Comparison of ENCODE assay signal across 9 cellular contexts in the genomic region with DNA sequence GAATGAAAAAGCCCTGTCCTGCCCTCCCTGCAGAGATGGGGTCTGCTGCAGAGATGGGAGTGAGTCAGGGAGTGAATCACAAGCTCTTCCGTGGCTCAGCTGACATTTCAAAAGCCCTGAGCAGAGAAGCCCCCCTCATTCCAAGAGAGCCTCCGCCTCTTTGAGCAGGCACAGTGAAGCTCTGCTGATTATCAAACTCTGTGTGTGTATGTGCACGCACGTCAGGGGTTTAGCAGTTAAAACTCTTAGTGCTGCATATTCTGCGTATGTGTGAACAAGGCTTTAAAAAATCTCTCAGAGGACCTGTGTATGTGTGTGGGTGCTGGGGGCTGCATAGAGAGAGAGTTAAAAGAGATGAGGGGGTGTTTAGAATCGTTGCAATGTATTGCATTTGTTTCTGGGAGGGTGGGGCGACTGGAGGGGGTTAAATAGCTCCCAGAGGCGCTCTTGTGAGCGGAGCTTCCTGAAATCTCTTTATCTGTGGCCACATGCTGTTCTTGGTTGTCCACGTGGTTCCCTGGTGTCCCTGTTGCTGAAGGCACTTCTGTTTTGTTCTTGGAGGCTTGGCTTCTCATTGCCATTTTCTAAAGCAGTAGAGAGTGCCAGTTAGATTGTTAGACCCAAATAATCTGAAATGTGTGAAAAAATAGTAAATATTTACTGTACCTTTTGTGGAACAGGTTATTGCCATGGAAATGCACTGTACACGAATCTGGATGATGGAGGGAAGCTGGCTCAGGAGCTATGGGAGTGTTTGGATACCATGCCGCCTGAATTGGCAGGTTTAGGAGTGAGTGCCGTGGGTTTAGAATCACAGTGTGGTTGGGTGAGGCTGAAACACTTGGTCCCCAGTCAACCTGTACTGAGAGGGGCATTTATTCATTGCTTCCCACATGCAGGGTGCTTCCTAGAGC.
DNase-seq lines count a peak whose midpoint lies in the region; ATAC-seq, FAIRE-seq and TF ChIP-seq lines count a peak whose summit lies in the region.
"Had no signal": no experiment of that assay in that cellular context is flagged by ENCODE, and none has a peak within 500 bp of the region (broad histone marks: within the 10 kb centered on the region; RNA-seq: fewer than 3 reads in every experiment).

No MANE protein-coding gene starts in this region.

- H3K4me2 ChIP-seq in K562 (ENCODE audit: insufficient read depth, low read length) = peak overlapping the region; percentile 69

- CTCF ChIA-PET in K562 (lab: Yijun Ruan, JAX; ENCODE audit: low intra/inter-chr PET ratio) = no interaction called here

- peaks cover 13% of the 10 kb centered on the region for H4K20me1 ChIP-seq in K562 (replicated peaks; ENCODE audit: control insufficient read depth, insufficient read depth, low read length)

- TF ChIP-seq POLR2A in K562 (conservative IDR thresholded peaks at IDR 0.05) (no peak), thyroid gland (IDR thresholded peaks at IDR 0.05) (no peak)

- BruUV-seq in K562 (replicated peaks; lab: Mats Ljungman, UMichigan) = TSS peak; percentile 26

- peak overlapping the region; percentile 15; the same call in 1 of the 2 replicates for H3K4me3 ChIP-seq in K562
- H3K4me3 ChIP-seq in thyroid gland (replicated peaks in 1 of 3) = no peak overlapping the region

- intact Hi-C loops in K562 (cut with micrococcal nuclease) = loop anchor here (5.0 kb wide), 2 partner anchors 45 to 150 kb away; no protein-coding TSS in a partner anchor
- intact Hi-C loops in natural killer cell (cut with micrococcal nuclease) = loop anchor here (5.0 kb wide), 1 partner anchor 150 kb away; no protein-coding TSS in a partner anchor
- intact Hi-C loops in thyroid gland (cut with DNase I) = no loop called here

- 8% methylated on average over 13 of the region's 13 CpGs for WGBS in K562 (ENCODE audit: insufficient coverage, low coverage, missing lambda C conversion rate)
- 23 to 24% methylated on average over 13 of the region's 13 CpGs for WGBS in thyroid gland, 2 donors

- H3K36me3 ChIP-seq in K562 (ENCODE audit: control insufficient read depth, insufficient read depth, low read length) (peaks cover 53% of the 10 kb centered on the region), thyroid gland (no peaks in the 10 kb centered on the region)

- FAIRE-seq in K562 (lab: Jason Lieb, UNC) = peak; percentile 95
- FAIRE-seq: bronchial epithelial cell had no signal

- H3K9me3 ChIP-seq in K562 (replicated peaks; ENCODE audit: control insufficient read depth, insufficient read depth, low read depth, low read length) = no peaks in the 10 kb centered on the region
- H3K9me3 ChIP-seq in thyroid gland = no peaks in the 10 kb centered on the region

- peak; percentile 86 for TF ChIP-seq EP300 in K562 (IDR thresholded peaks at IDR 0.05; ENCODE audit: low read length)

- H3K9me3 Mint-ChIP-seq in natural killer cell = no peaks in the 10 kb centered on the region

- peak overlapping the region; percentile 32 to 80 for H3K27ac Mint-ChIP-seq in natural killer cell

- H3K9ac ChIP-seq in K562 (ENCODE audit: insufficient read depth in 1 of 2, low read depth in 2 of 2, low read length in 2 of 2) = peak overlapping the region; percentile 38 to 64; a peak in 3 of 4 replicates

- DNase-seq in EL = peak; percentile 31
- peak; percentile 97 for DNase-seq in OCI-M1 (lab: John Stamatoyannopoulos, UW)
- DNase-seq in K562 (ENCODE audit: extremely low read depth in 1 of 4, low spot score in 3 of 4) = peak; percentile 63 to 91 (median 78)
- no peak for DNase-seq in natural killer cell
- DNase-seq in thyroid gland = no peak
- DNase-seq in NCI-H1417 (lab: John Stamatoyannopoulos, UW) = no peak

- peak overlapping the region; percentile 62 for H2AFZ ChIP-seq in K562 (ENCODE audit: low read depth, low read length)

- H3K4me1 ChIP-seq in K562 (replicated peaks in 1 of 2; ENCODE audit: control insufficient read depth in 2 of 2, insufficient read depth in 2 of 2, low read length in 2 of 2) (peaks cover 12 to 61% of the 10 kb centered on the region in 2 experiments), thyroid gland (no peaks in the 10 kb centered on the region)

- ATAC-seq in K562 = peak; percentile 87
- ATAC-seq in natural killer cell = peak in 2 of 3 donors; percentile 32 to 46
- ATAC-seq in HG03439 (IDR thresholded peaks at IDR 0.05; ENCODE audit: unreplicated experiment) = no peak
- no peak for ATAC-seq in HG03571 (IDR thresholded peaks at IDR 0.05; ENCODE audit: unreplicated experiment)

- POLR2A ChIA-PET in K562 (lab: Yijun Ruan, JAX) = interaction anchor here (0.6 to 3.9 kb wide), 18 partner anchors 8 to 332 kb away, joined by 3 to 33 read pairs (median 4); a partner anchor contains a TSS

- peaks cover 3% of the 10 kb centered on the region for H3K9me1 ChIP-seq in K562 (ENCODE audit: control insufficient read depth, insufficient read depth, low read length)

- TF ChIP-seq RAD21 in K562 (CRISPR knock-in tag; conservative IDR thresholded peaks at IDR 0.05 in 1 of 2, IDR thresholded peaks at IDR 0.05 in 1 of 2) = peak in 1 of 2 experiments; percentile 16; a peak in 3 of 4 replicates

- no peaks in the 10 kb centered on the region for H3K27me3 Mint-ChIP-seq in natural killer cell (ENCODE audit: low read depth in 2 of 2)

- H3K27me3 ChIP-seq in K562 (ENCODE audit: control insufficient read depth in 2 of 2, insufficient read depth in 2 of 2, low read length in 2 of 2) (no peaks in the 10 kb centered on the region), thyroid gland (no peaks in the 10 kb centered on the region)

- H3K79me2 ChIP-seq in K562 (ENCODE audit: control insufficient read depth, insufficient read depth, low read length) = peaks cover 97% of the 10 kb centered on the region

- peak overlapping the region; percentile 85 for H3K27ac ChIP-seq in K562 (ENCODE audit: extremely low read depth, low read depth, low read length)
- H3K27ac ChIP-seq in thyroid gland = no peak overlapping the region

- peaks cover 69 to 84% of the 10 kb centered on the region in 2 donors for H3K4me1 Mint-ChIP-seq in natural killer cell

- TF ChIP-seq CTCF in K562 (IDR thresholded peaks at IDR 0.05 in 2 of 3, conservative IDR thresholded peaks at IDR 0.05 in 1 of 3; ENCODE audit: insufficient read depth in 2 of 3, low read depth in 1 of 3, low read length in 3 of 3) = peak in 1 of 3 experiments; percentile 2; a peak in 1 of 6 replicates
- TF ChIP-seq CTCF in natural killer cell (IDR thresholded peaks at IDR 0.05) = no peak
- TF ChIP-seq CTCF in thyroid gland (IDR thresholded peaks at IDR 0.05) = no peak

- in situ Hi-C loops in K562 (cut with MboI) = no loop called here

- H3K36me3 Mint-ChIP-seq in natural killer cell = no peaks in the 10 kb centered on the region

- H3K4me3 Mint-ChIP-seq in natural killer cell = peak overlapping the region; percentile 29

TF ChIP-seq in K562, 482 proteins besides CTCF, POLR2A, EP300 and RAD21 (continues in another document):
- no peak for TF ChIP-seq ZKSCAN1 (IDR thresholded peaks at IDR 0.05; ENCODE audit: low read depth, low read length)
- peak; percentile 82; the same call in 1 of the 2 replicates for TF ChIP-seq NFRKB (IDR thresholded peaks at IDR 0.05; ENCODE audit: low read depth)
- no peak for TF ChIP-seq ZNF764 (CRISPR knock-in tag; IDR thresholded peaks at IDR 0.05; ENCODE audit: low read depth)
- no peak for TF ChIP-seq CHCHD3 (CRISPR knock-in tag; IDR thresholded peaks at IDR 0.05)
- TF ChIP-seq, protein P1, sequence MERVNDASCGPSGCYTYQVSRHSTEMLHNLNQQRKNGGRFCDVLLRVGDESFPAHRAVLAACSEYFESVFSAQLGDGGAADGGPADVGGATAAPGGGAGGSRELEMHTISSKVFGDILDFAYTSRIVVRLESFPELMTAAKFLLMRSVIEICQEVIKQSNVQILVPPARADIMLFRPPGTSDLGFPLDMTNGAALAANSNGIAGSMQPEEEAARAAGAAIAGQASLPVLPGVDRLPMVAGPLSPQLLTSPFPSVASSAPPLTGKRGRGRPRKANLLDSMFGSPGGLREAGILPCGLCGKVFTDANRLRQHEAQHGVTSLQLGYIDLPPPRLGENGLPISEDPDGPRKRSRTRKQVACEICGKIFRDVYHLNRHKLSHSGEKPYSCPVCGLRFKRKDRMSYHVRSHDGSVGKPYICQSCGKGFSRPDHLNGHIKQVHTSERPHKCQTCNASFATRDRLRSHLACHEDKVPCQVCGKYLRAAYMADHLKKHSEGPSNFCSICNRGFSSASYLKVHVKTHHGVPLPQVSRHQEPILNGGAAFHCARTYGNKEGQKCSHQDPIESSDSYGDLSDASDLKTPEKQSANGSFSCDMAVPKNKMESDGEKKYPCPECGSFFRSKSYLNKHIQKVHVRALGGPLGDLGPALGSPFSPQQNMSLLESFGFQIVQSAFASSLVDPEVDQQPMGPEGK (CRISPR knock-in tag; IDR thresholded peaks at IDR 0.05; ENCODE audit: borderline replicate concordance) = 0 out of 2 replicates have a peak, but pooled peaks have one; percentile 33
- TF ChIP-seq TGIF2 (CRISPR knock-in tag; IDR thresholded peaks at IDR 0.05) = no peak
- TF ChIP-seq ZNF3 (CRISPR knock-in tag; IDR thresholded peaks at IDR 0.05) = no peak
- no peak for TF ChIP-seq MBD2 (IDR thresholded peaks at IDR 0.05; ENCODE audit: borderline replicate concordance, low read depth)
- no peak for TF ChIP-seq CHD1 (IDR thresholded peaks at IDR 0.05; ENCODE audit: low read length)
- no peak for TF ChIP-seq CCNT2 (IDR thresholded peaks at IDR 0.05; ENCODE audit: borderline replicate concordance, extremely low read depth, insufficient read length, low read depth, low read length)
- TF ChIP-seq ZNF445 (CRISPR knock-in tag; IDR thresholded peaks at IDR 0.05; ENCODE audit: low read depth) = no peak
- TF ChIP-seq PHB2 (IDR thresholded peaks at IDR 0.05; ENCODE audit: low read depth) = no peak
- peak; percentile 47 for TF ChIP-seq TAF9B (IDR thresholded peaks at IDR 0.05; ENCODE audit: partially characterized antibody)
- peak; percentile 92 for TF ChIP-seq ZNF584 (CRISPR knock-in tag; IDR thresholded peaks at IDR 0.05; ENCODE audit: low read depth)

Comparison
In these comparisons a context has a peak if more than half of its experiments do, and no peak if none do; other contexts are left out.
1. DNase-seq: peak in EL (single experiment), OCI-M1 (single experiment) and K562 (4 of 4); none in natural killer cell (single experiment), thyroid gland (0 of 2) and NCI-H1417 (0 of 3).
2. ATAC-seq: peak in K562 (single experiment) and natural killer cell (2 of 3); none in HG03439 (single experiment) and HG03571 (single experiment).